ENCODE assay signal across 36 cellular contexts in the genomic region with DNA sequence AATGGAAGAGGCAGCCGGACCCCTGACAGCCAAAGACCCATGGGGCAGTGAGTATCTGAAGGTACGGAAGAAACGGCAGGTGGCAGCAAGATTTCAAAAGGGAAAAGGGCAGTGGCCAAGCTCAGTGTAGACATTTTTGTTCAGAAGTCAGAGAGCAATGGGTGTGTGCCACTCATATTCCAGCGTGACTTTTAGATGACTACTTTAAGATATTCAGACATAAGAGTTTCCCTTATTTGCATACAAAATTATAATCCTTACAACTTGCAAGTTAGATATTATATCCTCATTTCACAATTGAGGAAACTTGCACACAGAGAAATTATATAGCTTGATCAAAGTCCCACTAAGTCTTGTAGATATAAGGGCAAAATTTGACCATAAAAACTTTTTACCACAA.
"Had no signal": no experiment of that assay in that cellular context is flagged by ENCODE, and none has a peak within 500 bp of the region (broad histone marks: within the 10 kb centered on the region; RNA-seq: fewer than 3 reads in every experiment).

No MANE protein-coding gene starts in this region.

- ATAC-seq: activated CD8-positive, alpha-beta T cell treated with anti-CD3 and anti-CD28 coated beads for 36 hours; body of pancreas had no signal

- H3K27me3 ChIP-seq: body of pancreas, breast epithelium had no signal

- H3K36me3 ChIP-seq: breast epithelium had no signal

- H3K9me3 ChIP-seq: body of pancreas had no signal

- H3K4me3 ChIP-seq: body of pancreas, breast epithelium, PC-9 had no signal

- H2AFZ ChIP-seq: PC-9 had no signal

- FAIRE-seq: astrocyte had no signal

- H3K27ac ChIP-seq: body of pancreas, breast epithelium, PC-9, VCaP had no signal

- DNase-seq: activated B cell treated with CpG ODN at 0.5 μM for 24 hours; activated CD4-positive, alpha-beta T cell treated with anti-CD3 and anti-CD28 coated beads for 48 hours; activated CD4-positive, alpha-beta T cell treated with anti-CD3 and anti-CD28 coated beads, Interleukin-2, amount 50 U/mL, for 4 hours; activated CD4-positive, CD25-positive, alpha-beta regulatory T cell treated with anti-CD3 and anti-CD28 coated beads, Interleukin-2, amount 50 U/mL, for 72 hours; activated CD8-positive, alpha-beta T cell treated with anti-CD3 and anti-CD28 coated beads for 36 hours; activated gamma-delta T cell; activated naive CD4-positive, alpha-beta T cell treated with Interleukin-2 at 50 U/mL for 16 hours; activated naive CD8-positive, alpha-beta T cell treated with anti-CD3 and anti-CD28 coated beads, Interleukin-2, amount 10 ng/mL, durations not matched to agents 7 days and 5 days; activated T-cell treated with anti-CD3 and anti-CD28 coated beads, Interleukin-2, amount 50 U/mL, for 24 hours; body of pancreas; Karpas-422; KBM-7; MM.1S; MV-4-11; NCI-H1092; NCI-H1417; NCI-H187; NCI-H2029 treated with DMSO at 0.1 percent for 48 hours; NCI-H2171 treated with DMSO at 0.1 percent for 48 hours; NCI-H2227 treated with DMSO at 0.1 percent for 48 hours; NCI-H446; NCI-H510A treated with DMSO at 0.1 percent for 48 hours; NCI-H526 treated with DMSO at 0.1 percent for 48 hours; NCI-H774; NK-92 treated with Interleukin-12 subunit alpha and Interleukin-12 subunit beta, amount 100 ng/mL, for 24 hours; PC-9; Right ventricle myocardium superior; SW 1271; T-helper 1 cell; T-helper 2 cell; T-helper 9 cell had no signal

- H3K4me3 Mint-ChIP-seq: activated B cell treated with CpG ODN at 0.5 μM for 24 hours; activated CD8-positive, alpha-beta T cell treated with anti-CD3 and anti-CD28 coated beads for 36 hours; activated naive CD4-positive, alpha-beta T cell treated with anti-CD3 and anti-CD28 coated beads, Interleukin-2, amount 50 U/mL, for 24 hours; activated naive CD8-positive, alpha-beta T cell treated with anti-CD3 and anti-CD28 coated beads, Interleukin-2, amount 10 ng/mL, durations not matched to agents 7 days and 5 days; activated T-cell treated with anti-CD3 and anti-CD28 coated beads, Interleukin-2, amount 50 U/mL, for 24 hours had no signal

- H3K27ac Mint-ChIP-seq: activated B cell treated with CpG ODN at 0.5 μM for 24 hours; activated CD8-positive, alpha-beta T cell treated with anti-CD3 and anti-CD28 coated beads for 36 hours; activated naive CD4-positive, alpha-beta T cell treated with anti-CD3 and anti-CD28 coated beads, Interleukin-2, amount 50 U/mL, for 24 hours; activated naive CD8-positive, alpha-beta T cell treated with anti-CD3 and anti-CD28 coated beads, Interleukin-2, amount 10 ng/mL, durations not matched to agents 7 days and 5 days; activated T-cell treated with anti-CD3 and anti-CD28 coated beads, Interleukin-2, amount 50 U/mL, for 24 hours; activated T-helper 2 cell treated with anti-CD3 and anti-CD28 coated beads, Interferon-gamma antibody, Interleukin-2, Interleukin-4, amounts not matched to agents 10 μg/mL and 5 μg/mL and 100 μg/mL, durations not matched to agents 14 hours and 24 hours and 36 hours had no signal

- H3K4me2 ChIP-seq: PC-9 had no signal

- H3K4me1 ChIP-seq: body of pancreas, breast epithelium had no signal
